In the genomic region with DNA sequence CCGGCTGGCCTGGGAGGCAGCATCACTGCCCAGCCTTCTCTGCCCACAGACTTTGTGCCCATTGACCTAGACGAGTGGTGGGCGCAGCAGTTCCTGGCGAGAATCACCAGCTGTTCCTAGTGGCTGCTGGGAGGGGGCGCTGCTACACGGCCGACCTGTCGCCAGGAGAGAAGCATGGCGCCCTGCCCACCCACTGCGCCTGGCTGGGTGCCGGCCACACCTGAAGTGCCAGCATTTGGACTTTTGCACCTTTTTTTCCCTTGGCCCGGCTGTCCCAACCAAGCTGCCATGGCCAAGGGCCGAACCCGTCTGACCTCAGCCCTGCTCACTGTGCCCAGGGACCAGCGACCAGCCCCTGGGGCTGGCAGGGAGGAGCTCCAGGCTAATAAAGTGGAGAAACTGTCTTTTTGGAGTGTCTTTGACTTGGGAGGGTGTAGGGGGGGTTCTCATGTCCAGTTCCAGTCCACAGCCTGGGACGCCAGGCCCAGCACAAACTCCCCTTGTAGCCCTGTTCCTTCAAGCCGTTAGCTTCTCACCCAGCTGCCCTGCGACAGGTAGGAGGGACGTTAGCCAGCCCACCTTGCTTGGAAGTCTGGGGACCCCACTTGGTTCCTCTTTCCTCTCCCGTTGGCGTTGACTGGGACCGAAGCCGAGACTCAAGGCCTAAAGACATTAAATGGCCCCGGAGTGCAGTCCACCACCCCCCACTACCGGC, we compare ENCODE assay signal across 6 cellular contexts. TPM values are rescaled to one million over a fixed set of nuclear protein-coding genes. Genes with fewer than 3 reads are reported as not detected.
DNase-seq lines count a peak whose midpoint lies in the region; ATAC-seq, FAIRE-seq and TF ChIP-seq lines count a peak whose summit lies in the region.

No MANE protein-coding gene starts in this region.

- no peaks in the 10 kb centered on the region for H3K27me3 Mint-ChIP-seq in CD4-positive, CD25-positive, alpha-beta regulatory T cell
- H3K27me3 Mint-ChIP-seq in activated T-cell treated with anti-CD3 and anti-CD28 coated beads, Interleukin-2, amount 50 U/mL, for 24 hours = no peaks in the 10 kb centered on the region

- H3K4me3 ChIP-seq in CD4-positive, CD25-positive, alpha-beta regulatory T cell (ENCODE audit: low read depth, low read length) = peak overlapping the region; percentile 61
- H3K4me3 ChIP-seq in LNCaP clone FGC (ENCODE audit: low read depth, low read length) (peak overlapping the region; percentile 75), left lung (peak overlapping the region; percentile 79 to 90)

- intact Hi-C loops in left lung (cut with DNase I) = no loop called here

- H3K4me1 Mint-ChIP-seq in CD4-positive, CD25-positive, alpha-beta regulatory T cell = peaks cover 0 to 31% (median 3%) of the 10 kb centered on the region in 4 donors
- H3K4me1 Mint-ChIP-seq in activated T-cell treated with anti-CD3 and anti-CD28 coated beads, Interleukin-2, amount 50 U/mL, for 24 hours (ENCODE audit: low read depth) = peaks cover 32% of the 10 kb centered on the region

- peak in 2 of 3 donors; percentile 28 to 35 for DNase-seq in CD4-positive, CD25-positive, alpha-beta regulatory T cell
- DNase-seq in LNCaP clone FGC (ENCODE audit: low read depth) (peak; percentile 56), left lung (no peak), H54 (ENCODE audit: insufficient read length, low spot score) (no peak)
- peak; percentile 70 for DNase-seq in activated T-cell treated with anti-CD3 and anti-CD28 coated beads, Interleukin-2, amount 50 U/mL, for 24 hours

- H3K4me1 ChIP-seq in CD4-positive, CD25-positive, alpha-beta regulatory T cell (ENCODE audit: control insufficient read depth, insufficient read depth, low read length, poor library complexity, severe bottlenecking) = peaks cover 23% of the 10 kb centered on the region
- peaks cover 22 to 62% of the 10 kb centered on the region in 2 donors for H3K4me1 ChIP-seq in left lung

- peak overlapping the region; percentile 91 for H3K27ac ChIP-seq in CD4-positive, CD25-positive, alpha-beta regulatory T cell (ENCODE audit: insufficient read depth, low read length, poor library complexity, severe bottlenecking)
- H3K27ac ChIP-seq in left lung = peak overlapping the region; percentile 83 to 88

- peak overlapping the region in 2 of 3 donors; percentile 54 to 71 for H3K27ac Mint-ChIP-seq in CD4-positive, CD25-positive, alpha-beta regulatory T cell
- peak overlapping the region; percentile 89 for H3K27ac Mint-ChIP-seq in activated T-cell treated with anti-CD3 and anti-CD28 coated beads, Interleukin-2, amount 50 U/mL, for 24 hours

- no peak for ATAC-seq in CD4-positive, CD25-positive, alpha-beta regulatory T cell (ENCODE audit: low read depth in 2 of 2)
- ATAC-seq in left lung (peak; percentile 44), HG03025 (IDR thresholded peaks at IDR 0.05; ENCODE audit: low FRiP score, unreplicated experiment) (no peak)

- H3K36me3 ChIP-seq in CD4-positive, CD25-positive, alpha-beta regulatory T cell (ENCODE audit: control insufficient read depth, insufficient read depth, low read length) = no peaks in the 10 kb centered on the region
- H3K36me3 ChIP-seq in left lung = peaks cover 0 to 30% of the 10 kb centered on the region in 2 donors

- no peaks in the 10 kb centered on the region for H3K27me3 ChIP-seq in CD4-positive, CD25-positive, alpha-beta regulatory T cell (ENCODE audit: control insufficient read depth, insufficient read depth, low read length)
- no peaks in the 10 kb centered on the region for H3K27me3 ChIP-seq in left lung

- no peaks in the 10 kb centered on the region for H3K9me3 ChIP-seq in CD4-positive, CD25-positive, alpha-beta regulatory T cell (ENCODE audit: control insufficient read depth in 2 of 2, low read length in 2 of 2)
- H3K9me3 ChIP-seq in left lung = no peaks in the 10 kb centered on the region

- H3K36me3 Mint-ChIP-seq in CD4-positive, CD25-positive, alpha-beta regulatory T cell = no peaks in the 10 kb centered on the region
- peaks cover 56% of the 10 kb centered on the region for H3K36me3 Mint-ChIP-seq in activated T-cell treated with anti-CD3 and anti-CD28 coated beads, Interleukin-2, amount 50 U/mL, for 24 hours (ENCODE audit: low read depth)

- TF ChIP-seq CTCF in LNCaP clone FGC (IDR thresholded peaks at IDR 0.05; ENCODE audit: control insufficient read depth, extremely low read depth, insufficient read depth) = peak; percentile 82
- TF ChIP-seq CTCF in left lung (IDR thresholded peaks at IDR 0.05) = peak; percentile 13 to 40

- no peak for FAIRE-seq in H54 (lab: Jason Lieb, UNC)

- H3K9me3 Mint-ChIP-seq in CD4-positive, CD25-positive, alpha-beta regulatory T cell = no peaks in the 10 kb centered on the region
- H3K9me3 Mint-ChIP-seq in activated T-cell treated with anti-CD3 and anti-CD28 coated beads, Interleukin-2, amount 50 U/mL, for 24 hours = no peaks in the 10 kb centered on the region

- H3K4me3 Mint-ChIP-seq in CD4-positive, CD25-positive, alpha-beta regulatory T cell = peak overlapping the region; percentile 47 to 80 (median 76)
- peak overlapping the region; percentile 87 for H3K4me3 Mint-ChIP-seq in activated T-cell treated with anti-CD3 and anti-CD28 coated beads, Interleukin-2, amount 50 U/mL, for 24 hours

- no peak for TF ChIP-seq POLR2A in H54 (IDR thresholded peaks at IDR 0.05; ENCODE audit: low read depth, low read length)

RNA-seq across cellular contexts. Expression of gene WDR90, which starts 0.9 kb away (rescaled TPM):
- 11.4 TPM for total RNA-seq in CD4-positive, CD25-positive, alpha-beta regulatory T cell
- polyA plus RNA-seq in CD4-positive, CD25-positive, alpha-beta regulatory T cell = 1 to 10 TPM in 2 of 4 donors, under 1 TPM in 2; 0.89 to 2.5 (median 1.1) TPM
- 10 to 100 TPM; 27.3 to 41.3 TPM for total RNA-seq in left lung

RNA-seq across cellular contexts. Expression of gene MCRIP2, which starts 6.6 kb away (rescaled TPM):
- total RNA-seq in CD4-positive, CD25-positive, alpha-beta regulatory T cell = 10.5 TPM
- polyA plus RNA-seq in CD4-positive, CD25-positive, alpha-beta regulatory T cell = 10 to 100 TPM; 18.0 to 23.1 (median 18.4) TPM
- total RNA-seq in left lung = 10 to 100 TPM; 41.5 to 42.5 TPM

RNA-seq across cellular contexts. Expression of gene METTL26, which starts 12.1 kb away (rescaled TPM):
- total RNA-seq in CD4-positive, CD25-positive, alpha-beta regulatory T cell = 45.3 TPM
- polyA plus RNA-seq in CD4-positive, CD25-positive, alpha-beta regulatory T cell = 100 to 1,000 TPM in 2 of 4 donors, 10 to 100 TPM in 2; 82.7 to 133 (median 102) TPM
- total RNA-seq in left lung = 10 to 100 TPM; 69.3 to 70.4 TPM

RNA-seq across cellular contexts. Expression of gene WFIKKN1, which starts 17.4 kb away (rescaled TPM):
- 0.22 TPM for total RNA-seq in CD4-positive, CD25-positive, alpha-beta regulatory T cell
- polyA plus RNA-seq in CD4-positive, CD25-positive, alpha-beta regulatory T cell = not detected
- total RNA-seq in left lung = 1 to 10 TPM in 1 of 2 donors, under 1 TPM in 1; 0.58 to 1.4 TPM

RNA-seq across cellular contexts. Expression of gene RHOT2, which starts 19.7 kb away (rescaled TPM):
- 212 TPM for total RNA-seq in CD4-positive, CD25-positive, alpha-beta regulatory T cell
- polyA plus RNA-seq in CD4-positive, CD25-positive, alpha-beta regulatory T cell = 10 to 100 TPM; 34.3 to 47.1 (median 38.4) TPM
- 10 to 100 TPM; 75.9 to 87.2 TPM for total RNA-seq in left lung

Comparison
In these comparisons a context has a peak if more than half of its experiments do, and no peak if none do; other contexts are left out.
1. DNase-seq: peak in CD4-positive, CD25-positive, alpha-beta regulatory T cell (2 of 3), LNCaP clone FGC (single experiment) and activated T-cell treated with anti-CD3 and anti-CD28 coated beads, Interleukin-2, amount 50 U/mL, for 24 hours (single experiment); none in left lung (0 of 2) and H54 (single experiment).
2. Peak in every context shown above with its lines, with median percentiles within 50 percentile points of each other: H3K4me3 ChIP-seq.